In genomic region chr1:153985341-153985912, GRCh38 we compare ENCODE assay signal across 8 cellular contexts. TPM values are rescaled to one million over a fixed set of nuclear protein-coding genes. Genes with fewer than 3 reads are reported as not detected.
DNase-seq lines count a peak whose midpoint lies in the region; ATAC-seq and TF ChIP-seq lines count a peak whose summit lies in the region.

No MANE protein-coding gene starts in this region.

- peak; percentile 61 for ATAC-seq in activated CD4-positive, alpha-beta T cell treated with anti-CD3 and anti-CD28 coated beads for 36 hours
- ATAC-seq in activated T-cell treated with anti-CD3 and anti-CD28 coated beads, Interleukin-2, amount 50 U/mL, for 72 hours (replicated peaks in 1 of 2) = peak; percentile 83 to 85
- peak; percentile 2 for ATAC-seq in Right ventricle myocardium superior (ENCODE audit: poor library complexity)
- no peak for ATAC-seq in HG03045 (IDR thresholded peaks at IDR 0.05; ENCODE audit: unreplicated experiment)
- ATAC-seq in GM19455 (IDR thresholded peaks at IDR 0.05; ENCODE audit: unreplicated experiment) = no peak
- no peak for ATAC-seq in GM18520 (IDR thresholded peaks at IDR 0.05; ENCODE audit: unreplicated experiment)

- H3K27ac Mint-ChIP-seq in activated CD4-positive, alpha-beta T cell treated with anti-CD3 and anti-CD28 coated beads for 36 hours = peak overlapping the region; percentile 71
- peak overlapping the region; percentile 91 for H3K27ac Mint-ChIP-seq in activated T-cell treated with anti-CD3 and anti-CD28 coated beads, Interleukin-2, amount 50 U/mL, for 72 hours

- H3K9me3 Mint-ChIP-seq in activated CD4-positive, alpha-beta T cell treated with anti-CD3 and anti-CD28 coated beads for 36 hours (ENCODE audit: low read depth) = no peaks in the 10 kb centered on the region
- H3K9me3 Mint-ChIP-seq in activated T-cell treated with anti-CD3 and anti-CD28 coated beads, Interleukin-2, amount 50 U/mL, for 72 hours = peaks cover 0 to 1% of the 10 kb centered on the region in 2 donors

- POLR2A ChIA-PET in activated CD4-positive, alpha-beta T cell treated with anti-CD3 and anti-CD28 coated beads for 36 hours (lab: Charles Lee) = interaction anchor here (1.1 to 1.3 kb wide), 2 partner anchors 18 to 40 kb away, joined by 3 to 8 read pairs; partner anchors contain the start of gene CREB3L4

- intact Hi-C loops in activated CD4-positive, alpha-beta T cell treated with anti-CD3 and anti-CD28 coated beads for 36 hours (cut with DNase I, micrococcal nuclease) = loop anchor here in 1 of 2 experiments (5.0 kb wide), 1 partner anchor 38 kb away; the partner anchor contains the start of gene DENND4B
- intact Hi-C loops in Right ventricle myocardium superior (cut with DNase I) = loop anchor here (5.0 to 10.0 kb wide), 3 partner anchors 188 to 451 kb away; partner anchors contain the start of genes NPR1 and S100A6

- H3K4me1 Mint-ChIP-seq in activated CD4-positive, alpha-beta T cell treated with anti-CD3 and anti-CD28 coated beads for 36 hours = peaks cover 34% of the 10 kb centered on the region
- peaks cover 44% of the 10 kb centered on the region for H3K4me1 Mint-ChIP-seq in activated T-cell treated with anti-CD3 and anti-CD28 coated beads, Interleukin-2, amount 50 U/mL, for 72 hours (ENCODE audit: low read depth)

- CTCF ChIA-PET in activated CD4-positive, alpha-beta T cell treated with anti-CD3 and anti-CD28 coated beads for 36 hours (lab: Charles Lee) = interaction anchor here (0.6 to 7.7 kb wide), 16 partner anchors 10 to 475 kb away, joined by 3 to 66 read pairs (median 4); partner anchors contain the start of genes CREB3L4, DENND4B and JTB

- H3K27me3 Mint-ChIP-seq in activated CD4-positive, alpha-beta T cell treated with anti-CD3 and anti-CD28 coated beads for 36 hours = no peaks in the 10 kb centered on the region
- no peaks in the 10 kb centered on the region for H3K27me3 Mint-ChIP-seq in activated T-cell treated with anti-CD3 and anti-CD28 coated beads, Interleukin-2, amount 50 U/mL, for 72 hours (ENCODE audit: low read depth)

- peak overlapping the region; percentile 87 for H3K4me3 ChIP-seq in retinal pigment epithelial cell (ENCODE audit: low read length)

- H3K36me3 Mint-ChIP-seq in activated CD4-positive, alpha-beta T cell treated with anti-CD3 and anti-CD28 coated beads for 36 hours (ENCODE audit: low read depth) = no peaks in the 10 kb centered on the region
- H3K36me3 Mint-ChIP-seq in activated T-cell treated with anti-CD3 and anti-CD28 coated beads, Interleukin-2, amount 50 U/mL, for 72 hours (ENCODE audit: insufficient read depth in 2 of 2) = peaks cover 0 to 2% of the 10 kb centered on the region in 2 donors

- TF ChIP-seq CTCF in retinal pigment epithelial cell (conservative IDR thresholded peaks at IDR 0.05; ENCODE audit: low read depth, low read length) = no peak

- peak overlapping the region; percentile 68 for H3K4me3 Mint-ChIP-seq in activated CD4-positive, alpha-beta T cell treated with anti-CD3 and anti-CD28 coated beads for 36 hours
- peak overlapping the region; percentile 93 to 95 for H3K4me3 Mint-ChIP-seq in activated T-cell treated with anti-CD3 and anti-CD28 coated beads, Interleukin-2, amount 50 U/mL, for 72 hours

- DNase-seq in activated CD4-positive, alpha-beta T cell treated with anti-CD3 and anti-CD28 coated beads for 36 hours = peak; percentile 75
- DNase-seq in activated CD4-positive, alpha-beta T cell treated with anti-CD3 and anti-CD28 coated beads for 1 hour = no peak
- peak; percentile 68 to 82 for DNase-seq in activated T-cell treated with anti-CD3 and anti-CD28 coated beads, Interleukin-2, amount 50 U/mL, for 72 hours
- peak; percentile 60 for DNase-seq in Right ventricle myocardium superior
- no peak for DNase-seq in retinal pigment epithelial cell (ENCODE audit: low read depth)

RNA-seq across cellular contexts. Expression of gene RAB13, which starts 0.7 kb away (rescaled TPM):
- total RNA-seq in activated CD4-positive, alpha-beta T cell treated with anti-CD3 and anti-CD28 coated beads for 36 hours = 10 to 100 TPM; 16.6 to 19.0 TPM
- 10 to 100 TPM; 33.9 to 62.7 TPM for total RNA-seq in activated T-cell treated with anti-CD3 and anti-CD28 coated beads, Interleukin-2, amount 50 U/mL, for 72 hours
- total RNA-seq in Right ventricle myocardium superior = 59.9 TPM

RNA-seq across cellular contexts. Expression of gene RPS27, which starts 5.1 kb away (rescaled TPM):
- 1,000 to 10,000 TPM; 1,867 to 2,094 TPM for total RNA-seq in activated CD4-positive, alpha-beta T cell treated with anti-CD3 and anti-CD28 coated beads for 36 hours
- total RNA-seq in activated T-cell treated with anti-CD3 and anti-CD28 coated beads, Interleukin-2, amount 50 U/mL, for 72 hours = 1,000 to 10,000 TPM; 1,821 to 1,822 TPM
- 788 TPM for total RNA-seq in Right ventricle myocardium superior

RNA-seq across cellular contexts. Expression of gene JTB, which starts 8.0 kb away (rescaled TPM):
- 100 to 1,000 TPM; 107 to 145 TPM for total RNA-seq in activated CD4-positive, alpha-beta T cell treated with anti-CD3 and anti-CD28 coated beads for 36 hours
- 100 to 1,000 TPM; 130 to 133 TPM for total RNA-seq in activated T-cell treated with anti-CD3 and anti-CD28 coated beads, Interleukin-2, amount 50 U/mL, for 72 hours
- 69.6 TPM for total RNA-seq in Right ventricle myocardium superior

RNA-seq across cellular contexts. Expression of gene CREB3L4, which starts 17.7 kb away (rescaled TPM):
- total RNA-seq in activated CD4-positive, alpha-beta T cell treated with anti-CD3 and anti-CD28 coated beads for 36 hours = 1 to 10 TPM; 8.5 to 9.1 TPM
- total RNA-seq in activated T-cell treated with anti-CD3 and anti-CD28 coated beads, Interleukin-2, amount 50 U/mL, for 72 hours = 10 to 100 TPM; 13.7 to 13.9 TPM
- total RNA-seq in Right ventricle myocardium superior = 4.1 TPM

RNA-seq across cellular contexts. Expression of gene SLC39A1, which starts 22.1 kb away (rescaled TPM):
- total RNA-seq in activated CD4-positive, alpha-beta T cell treated with anti-CD3 and anti-CD28 coated beads for 36 hours = 10 to 100 TPM; 64.4 to 65.5 TPM
- 10 to 100 TPM; 86.5 to 90.7 TPM for total RNA-seq in activated T-cell treated with anti-CD3 and anti-CD28 coated beads, Interleukin-2, amount 50 U/mL, for 72 hours
- total RNA-seq in Right ventricle myocardium superior = 46.9 TPM

Comparison
In these comparisons a context has a peak if more than half of its experiments do, and no peak if none do; other contexts are left out.
1. DNase-seq: peak in activated CD4-positive, alpha-beta T cell treated with anti-CD3 and anti-CD28 coated beads for 36 hours (single experiment), activated T-cell treated with anti-CD3 and anti-CD28 coated beads, Interleukin-2, amount 50 U/mL, for 72 hours (2 of 2) and Right ventricle myocardium superior (single experiment); none in activated CD4-positive, alpha-beta T cell treated with anti-CD3 and anti-CD28 coated beads for 1 hour (single experiment) and retinal pigment epithelial cell (single experiment).
2. ATAC-seq: peak in activated CD4-positive, alpha-beta T cell treated with anti-CD3 and anti-CD28 coated beads for 36 hours (single experiment), activated T-cell treated with anti-CD3 and anti-CD28 coated beads, Interleukin-2, amount 50 U/mL, for 72 hours (2 of 2) and Right ventricle myocardium superior (single experiment); none in HG03045 (single experiment), GM19455 (single experiment) and GM18520 (single experiment).